Comparison of ENCODE assay signal across 2 cellular contexts in the genomic region with DNA sequence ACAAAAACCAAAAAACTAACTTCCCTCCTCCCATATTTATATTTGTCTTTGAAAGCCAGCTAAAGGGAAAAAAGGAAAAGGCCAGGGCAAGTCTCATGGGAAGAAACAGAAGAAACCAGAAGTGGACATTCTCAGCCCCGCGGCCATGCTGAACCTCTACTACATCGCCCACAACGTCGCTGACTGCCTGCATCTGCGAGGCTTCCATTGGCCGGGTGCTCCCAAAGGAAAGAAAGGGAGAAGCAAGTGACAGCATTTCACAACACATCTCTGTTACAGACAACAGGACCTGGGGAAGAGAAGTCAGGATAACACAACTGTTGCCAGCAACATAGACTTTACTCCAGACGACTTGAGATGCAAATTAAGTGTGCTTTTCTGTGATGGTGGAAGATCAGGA.
A peak's percentile ranks its signal among the peaks of the same experiment; 100 is the strongest.
TF ChIP-seq lines count a peak whose summit lies in the region.

No MANE protein-coding gene starts in this region.

TF ChIP-seq in HepG2, 621 proteins besides CTCF, POLR2A, EP300 and RAD21:
- no peak for TF ChIP-seq NFIC (IDR thresholded peaks at IDR 0.05; ENCODE audit: low read length)
- TF ChIP-seq, protein P1, sequence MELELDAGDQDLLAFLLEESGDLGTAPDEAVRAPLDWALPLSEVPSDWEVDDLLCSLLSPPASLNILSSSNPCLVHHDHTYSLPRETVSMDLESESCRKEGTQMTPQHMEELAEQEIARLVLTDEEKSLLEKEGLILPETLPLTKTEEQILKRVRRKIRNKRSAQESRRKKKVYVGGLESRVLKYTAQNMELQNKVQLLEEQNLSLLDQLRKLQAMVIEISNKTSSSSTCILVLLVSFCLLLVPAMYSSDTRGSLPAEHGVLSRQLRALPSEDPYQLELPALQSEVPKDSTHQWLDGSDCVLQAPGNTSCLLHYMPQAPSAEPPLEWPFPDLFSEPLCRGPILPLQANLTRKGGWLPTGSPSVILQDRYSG (CRISPR knock-in tag; IDR thresholded peaks at IDR 0.05), result no peak
- TF ChIP-seq, protein P2, sequence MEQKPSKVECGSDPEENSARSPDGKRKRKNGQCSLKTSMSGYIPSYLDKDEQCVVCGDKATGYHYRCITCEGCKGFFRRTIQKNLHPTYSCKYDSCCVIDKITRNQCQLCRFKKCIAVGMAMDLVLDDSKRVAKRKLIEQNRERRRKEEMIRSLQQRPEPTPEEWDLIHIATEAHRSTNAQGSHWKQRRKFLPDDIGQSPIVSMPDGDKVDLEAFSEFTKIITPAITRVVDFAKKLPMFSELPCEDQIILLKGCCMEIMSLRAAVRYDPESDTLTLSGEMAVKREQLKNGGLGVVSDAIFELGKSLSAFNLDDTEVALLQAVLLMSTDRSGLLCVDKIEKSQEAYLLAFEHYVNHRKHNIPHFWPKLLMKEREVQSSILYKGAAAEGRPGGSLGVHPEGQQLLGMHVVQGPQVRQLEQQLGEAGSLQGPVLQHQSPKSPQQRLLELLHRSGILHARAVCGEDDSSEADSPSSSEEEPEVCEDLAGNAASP (CRISPR knock-in tag; IDR thresholded peaks at IDR 0.05; ENCODE audit: borderline replicate concordance), result no peak
- no peak for TF ChIP-seq EED (CRISPR knock-in tag; IDR thresholded peaks at IDR 0.05)
- TF ChIP-seq, protein P3, sequence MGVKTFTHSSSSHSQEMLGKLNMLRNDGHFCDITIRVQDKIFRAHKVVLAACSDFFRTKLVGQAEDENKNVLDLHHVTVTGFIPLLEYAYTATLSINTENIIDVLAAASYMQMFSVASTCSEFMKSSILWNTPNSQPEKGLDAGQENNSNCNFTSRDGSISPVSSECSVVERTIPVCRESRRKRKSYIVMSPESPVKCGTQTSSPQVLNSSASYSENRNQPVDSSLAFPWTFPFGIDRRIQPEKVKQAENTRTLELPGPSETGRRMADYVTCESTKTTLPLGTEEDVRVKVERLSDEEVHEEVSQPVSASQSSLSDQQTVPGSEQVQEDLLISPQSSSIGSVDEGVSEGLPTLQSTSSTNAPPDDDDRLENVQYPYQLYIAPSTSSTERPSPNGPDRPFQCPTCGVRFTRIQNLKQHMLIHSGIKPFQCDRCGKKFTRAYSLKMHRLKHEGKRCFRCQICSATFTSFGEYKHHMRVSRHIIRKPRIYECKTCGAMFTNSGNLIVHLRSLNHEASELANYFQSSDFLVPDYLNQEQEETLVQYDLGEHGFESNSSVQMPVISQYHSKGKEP (CRISPR knock-in tag; IDR thresholded peaks at IDR 0.05), result no peak
- TF ChIP-seq, protein P4, sequence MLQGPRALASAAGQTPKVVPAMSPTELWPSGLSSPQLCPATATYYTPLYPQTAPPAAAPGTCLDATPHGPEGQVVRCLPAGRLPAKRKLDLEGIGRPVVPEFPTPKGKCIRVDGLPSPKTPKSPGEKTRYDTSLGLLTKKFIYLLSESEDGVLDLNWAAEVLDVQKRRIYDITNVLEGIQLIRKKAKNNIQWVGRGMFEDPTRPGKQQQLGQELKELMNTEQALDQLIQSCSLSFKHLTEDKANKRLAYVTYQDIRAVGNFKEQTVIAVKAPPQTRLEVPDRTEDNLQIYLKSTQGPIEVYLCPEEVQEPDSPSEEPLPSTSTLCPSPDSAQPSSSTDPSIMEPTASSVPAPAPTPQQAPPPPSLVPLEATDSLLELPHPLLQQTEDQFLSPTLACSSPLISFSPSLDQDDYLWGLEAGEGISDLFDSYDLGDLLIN (CRISPR knock-in tag; IDR thresholded peaks at IDR 0.05; ENCODE audit: borderline replicate concordance), result no peak
- TF ChIP-seq GABPB1 (CRISPR knock-in tag; IDR thresholded peaks at IDR 0.05), result no peak
- TF ChIP-seq ZFAT (CRISPR knock-in tag; conservative IDR thresholded peaks at IDR 0.05), result no peak
- no peak for TF ChIP-seq ZNF777 (CRISPR knock-in tag; IDR thresholded peaks at IDR 0.05)

TF ChIP-seq in K562, 482 proteins besides CTCF, POLR2A, EP300 and RAD21:
- TF ChIP-seq SP2 (IDR thresholded peaks at IDR 0.05; ENCODE audit: extremely low read depth, low read depth, low read length, poor library complexity, severe bottlenecking) (no peak), STAG1 (CRISPR knock-in tag; IDR thresholded peaks at IDR 0.05; ENCODE audit: borderline replicate concordance) (no peak), CEBPB (tag; IDR thresholded peaks at IDR 0.05) (peak; percentile 27; the same call in 1 of the 2 replicates), DACH1 (IDR thresholded peaks at IDR 0.05; ENCODE audit: partially characterized antibody) (no peak), ZNF717 (CRISPR knock-in tag; IDR thresholded peaks at IDR 0.05) (no peak), CBX2 (IDR thresholded peaks at IDR 0.05; ENCODE audit: insufficient read depth, low read length, poor library complexity, severe bottlenecking) (peak; percentile 65)
- TF ChIP-seq, protein P5, sequence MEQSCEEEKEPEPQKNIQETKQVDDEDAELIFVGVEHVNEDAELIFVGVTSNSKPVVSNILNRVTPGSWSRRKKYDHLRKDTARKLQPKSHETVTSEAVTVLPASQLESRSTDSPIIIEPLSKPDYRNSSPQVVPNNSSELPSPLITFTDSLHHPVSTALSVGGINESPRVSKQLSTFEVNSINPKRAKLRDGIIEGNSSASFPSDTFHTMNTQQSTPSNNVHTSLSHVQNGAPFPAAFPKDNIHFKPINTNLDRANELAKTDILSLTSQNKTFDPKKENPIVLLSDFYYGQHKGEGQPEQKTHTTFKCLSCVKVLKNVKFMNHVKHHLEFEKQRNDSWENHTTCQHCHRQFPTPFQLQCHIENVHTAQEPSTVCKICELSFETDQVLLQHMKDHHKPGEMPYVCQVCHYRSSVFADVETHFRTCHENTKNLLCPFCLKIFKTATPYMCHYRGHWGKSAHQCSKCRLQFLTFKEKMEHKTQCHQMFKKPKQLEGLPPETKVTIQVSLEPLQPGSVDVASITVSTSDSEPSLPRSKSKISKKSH (CRISPR knock-in tag; IDR thresholded peaks at IDR 0.05), result no peak
- TF ChIP-seq, protein P6, sequence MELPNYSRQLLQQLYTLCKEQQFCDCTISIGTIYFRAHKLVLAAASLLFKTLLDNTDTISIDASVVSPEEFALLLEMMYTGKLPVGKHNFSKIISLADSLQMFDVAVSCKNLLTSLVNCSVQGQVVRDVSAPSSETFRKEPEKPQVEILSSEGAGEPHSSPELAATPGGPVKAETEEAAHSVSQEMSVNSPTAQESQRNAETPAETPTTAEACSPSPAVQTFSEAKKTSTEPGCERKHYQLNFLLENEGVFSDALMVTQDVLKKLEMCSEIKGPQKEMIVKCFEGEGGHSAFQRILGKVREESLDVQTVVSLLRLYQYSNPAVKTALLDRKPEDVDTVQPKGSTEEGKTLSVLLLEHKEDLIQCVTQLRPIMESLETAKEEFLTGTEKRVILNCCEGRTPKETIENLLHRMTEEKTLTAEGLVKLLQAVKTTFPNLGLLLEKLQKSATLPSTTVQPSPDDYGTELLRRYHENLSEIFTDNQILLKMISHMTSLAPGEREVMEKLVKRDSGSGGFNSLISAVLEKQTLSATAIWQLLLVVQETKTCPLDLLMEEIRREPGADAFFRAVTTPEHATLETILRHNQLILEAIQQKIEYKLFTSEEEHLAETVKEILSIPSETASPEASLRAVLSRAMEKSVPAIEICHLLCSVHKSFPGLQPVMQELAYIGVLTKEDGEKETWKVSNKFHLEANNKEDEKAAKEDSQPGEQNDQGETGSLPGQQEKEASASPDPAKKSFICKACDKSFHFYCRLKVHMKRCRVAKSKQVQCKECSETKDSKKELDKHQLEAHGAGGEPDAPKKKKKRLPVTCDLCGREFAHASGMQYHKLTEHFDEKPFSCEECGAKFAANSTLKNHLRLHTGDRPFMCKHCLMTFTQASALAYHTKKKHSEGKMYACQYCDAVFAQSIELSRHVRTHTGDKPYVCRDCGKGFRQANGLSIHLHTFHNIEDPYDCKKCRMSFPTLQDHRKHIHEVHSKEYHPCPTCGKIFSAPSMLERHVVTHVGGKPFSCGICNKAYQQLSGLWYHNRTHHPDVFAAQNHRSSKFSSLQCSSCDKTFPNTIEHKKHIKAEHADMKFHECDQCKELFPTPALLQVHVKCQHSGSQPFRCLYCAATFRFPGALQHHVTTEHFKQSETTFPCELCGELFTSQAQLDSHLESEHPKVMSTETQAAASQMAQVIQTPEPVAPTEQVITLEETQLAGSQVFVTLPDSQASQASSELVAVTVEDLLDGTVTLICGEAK (IDR thresholded peaks at IDR 0.05), result no peak
- TF ChIP-seq, protein P6 (CRISPR knock-in tag; IDR thresholded peaks at IDR 0.05), result peak; percentile 30; the same call in 1 of the 2 replicates
- TF ChIP-seq, protein P7, sequence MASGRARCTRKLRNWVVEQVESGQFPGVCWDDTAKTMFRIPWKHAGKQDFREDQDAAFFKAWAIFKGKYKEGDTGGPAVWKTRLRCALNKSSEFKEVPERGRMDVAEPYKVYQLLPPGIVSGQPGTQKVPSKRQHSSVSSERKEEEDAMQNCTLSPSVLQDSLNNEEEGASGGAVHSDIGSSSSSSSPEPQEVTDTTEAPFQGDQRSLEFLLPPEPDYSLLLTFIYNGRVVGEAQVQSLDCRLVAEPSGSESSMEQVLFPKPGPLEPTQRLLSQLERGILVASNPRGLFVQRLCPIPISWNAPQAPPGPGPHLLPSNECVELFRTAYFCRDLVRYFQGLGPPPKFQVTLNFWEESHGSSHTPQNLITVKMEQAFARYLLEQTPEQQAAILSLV (tag; IDR thresholded peaks at IDR 0.05), result no peak
